ENCODE assay signal across 34 cellular contexts in genomic region chr22:20145206-20145831, GRCh38. TPM values are rescaled to one million over a fixed set of nuclear protein-coding genes. Genes with fewer than 3 reads are reported as not detected.
"Had no signal": no experiment of that assay in that cellular context is flagged by ENCODE, and none has a peak within 500 bp of the region (broad histone marks: within the 10 kb centered on the region; RNA-seq: fewer than 3 reads in every experiment).

No MANE protein-coding gene starts in this region.

- H3K27ac ChIP-seq: ascending aorta, breast epithelium, cardiac muscle cell, colonic mucosa, esophagus muscularis mucosa, foreskin keratinocyte, gastrocnemius medialis had no signal

- H3K9me3 ChIP-seq: ascending aorta, breast epithelium, colonic mucosa, esophagus muscularis mucosa, gastrocnemius medialis had no signal

- H3K9me3 Mint-ChIP-seq: activated CD4-positive, alpha-beta memory T cell treated with anti-CD3 and anti-CD28 coated beads for 36 hours; activated CD4-positive, alpha-beta T cell treated with anti-CD3 and anti-CD28 coated beads, Interleukin-2, amount 10 ng/mL, durations not matched to agents 24 days and 14 days; activated naive CD4-positive, alpha-beta T cell treated with anti-CD3 and anti-CD28 coated beads, Interleukin-2, amount 10 ng/mL, durations not matched to agents 7 days and 5 days; activated naive CD4-positive, alpha-beta T cell treated with anti-CD3 and anti-CD28 coated beads, Interleukin-2, amount 50 U/mL, for 72 hours; activated naive CD8-positive, alpha-beta T cell treated with anti-CD3 and anti-CD28 coated beads, Interleukin-2, amount 10 ng/mL, durations not matched to agents 7 days and 5 days; activated T-helper 1 cell treated with anti-CD3 and anti-CD28 coated beads, Interleukin-12 subunit alpha, Interleukin-12 subunit beta, Interleukin-2, Interleukin-4 antibody, amounts not matched to agents 30 ng/mL and 10 ng/mL and 1 ng/mL, durations not matched to agents 14 hours and 24 hours and 36 hours; activated T-helper 2 cell treated with anti-CD3 and anti-CD28 coated beads, Interferon-gamma antibody, Interleukin-2, Interleukin-4, amounts not matched to agents 10 μg/mL and 5 μg/mL and 100 μg/mL, durations not matched to agents 14 hours and 24 hours and 36 hours; brain; dendritic cell treated with granulocyte-macrophage colony-stimulating factor and Interleukin-4, amounts not matched to agents 40 ng/mL and 50 ng/mL, for 4 days had no signal

- ATAC-seq: activated CD4-positive, alpha-beta T cell treated with anti-CD3 and anti-CD28 coated beads for 36 hours; activated CD8-positive, alpha-beta memory T cell treated with anti-CD3 and anti-CD28 coated beads, Interleukin-2, amount 10 ng/mL, durations not matched to agents 7 days and 5 days; activated CD8-positive, alpha-beta T cell treated with anti-CD3 and anti-CD28 coated beads, Interleukin-2, amount 10 ng/mL, durations not matched to agents 7 days and 5 days; activated naive CD4-positive, alpha-beta T cell treated with anti-CD3 and anti-CD28 coated beads, Interleukin-2, amount 50 U/mL, for 72 hours; foreskin keratinocyte; gastrocnemius medialis had no signal

- H3K4me3 ChIP-seq: ascending aorta, breast epithelium, cardiac muscle cell, colonic mucosa, dorsolateral prefrontal cortex, esophagus muscularis mucosa, gastrocnemius medialis had no signal

- H3K27me3 Mint-ChIP-seq: activated CD4-positive, alpha-beta memory T cell treated with anti-CD3 and anti-CD28 coated beads for 36 hours; activated CD4-positive, alpha-beta T cell treated with anti-CD3 and anti-CD28 coated beads for 36 hours; activated CD4-positive, alpha-beta T cell treated with anti-CD3 and anti-CD28 coated beads, Interleukin-2, amount 10 ng/mL, durations not matched to agents 24 days and 14 days; activated CD8-positive, alpha-beta memory T cell treated with anti-CD3 and anti-CD28 coated beads, Interleukin-2, amount 10 ng/mL, durations not matched to agents 7 days and 5 days; activated naive CD4-positive, alpha-beta T cell treated with anti-CD3 and anti-CD28 coated beads, Interleukin-2, amount 10 ng/mL, durations not matched to agents 7 days and 5 days; activated naive CD8-positive, alpha-beta T cell treated with anti-CD3 and anti-CD28 coated beads, Interleukin-2, amount 10 ng/mL, durations not matched to agents 7 days and 5 days; brain; dendritic cell treated with granulocyte-macrophage colony-stimulating factor and Interleukin-4, amounts not matched to agents 40 ng/mL and 50 ng/mL, for 4 days had no signal

- H3K4me1 Mint-ChIP-seq: activated CD8-positive, alpha-beta memory T cell treated with anti-CD3 and anti-CD28 coated beads, Interleukin-2, amount 10 ng/mL, durations not matched to agents 7 days and 5 days; activated naive CD4-positive, alpha-beta T cell treated with anti-CD3 and anti-CD28 coated beads, Interleukin-2, amount 10 ng/mL, durations not matched to agents 7 days and 5 days; activated naive CD8-positive, alpha-beta T cell treated with anti-CD3 and anti-CD28 coated beads, Interleukin-2, amount 10 ng/mL, durations not matched to agents 7 days and 5 days; brain had no signal

- H3K27ac Mint-ChIP-seq: activated CD4-positive, alpha-beta memory T cell treated with anti-CD3 and anti-CD28 coated beads for 36 hours; activated CD4-positive, alpha-beta T cell treated with anti-CD3 and anti-CD28 coated beads for 36 hours; activated CD4-positive, alpha-beta T cell treated with anti-CD3 and anti-CD28 coated beads, Interleukin-2, amount 10 ng/mL, durations not matched to agents 24 days and 14 days; activated CD8-positive, alpha-beta memory T cell treated with anti-CD3 and anti-CD28 coated beads, Interleukin-2, amount 10 ng/mL, durations not matched to agents 7 days and 5 days; activated CD8-positive, alpha-beta T cell treated with anti-CD3 and anti-CD28 coated beads, Interleukin-2, amount 10 ng/mL, durations not matched to agents 7 days and 5 days; activated naive CD4-positive, alpha-beta T cell treated with anti-CD3 and anti-CD28 coated beads, Interleukin-2, amount 10 ng/mL, durations not matched to agents 7 days and 5 days; activated naive CD4-positive, alpha-beta T cell treated with anti-CD3 and anti-CD28 coated beads, Interleukin-2, amount 50 U/mL, for 72 hours; activated naive CD8-positive, alpha-beta T cell treated with anti-CD3 and anti-CD28 coated beads, Interleukin-2, amount 10 ng/mL, durations not matched to agents 7 days and 5 days; activated T-helper 1 cell treated with anti-CD3 and anti-CD28 coated beads, Interleukin-12 subunit alpha, Interleukin-12 subunit beta, Interleukin-2, Interleukin-4 antibody, amounts not matched to agents 30 ng/mL and 10 ng/mL and 1 ng/mL, durations not matched to agents 14 hours and 24 hours and 36 hours; activated T-helper 2 cell treated with anti-CD3 and anti-CD28 coated beads, Interferon-gamma antibody, Interleukin-2, Interleukin-4, amounts not matched to agents 10 μg/mL and 5 μg/mL and 100 μg/mL, durations not matched to agents 14 hours and 24 hours and 36 hours; dendritic cell treated with granulocyte-macrophage colony-stimulating factor and Interleukin-4, amounts not matched to agents 40 ng/mL and 50 ng/mL, for 4 days had no signal

- H3K4me1 ChIP-seq: ascending aorta, breast epithelium, colonic mucosa, esophagus muscularis mucosa, foreskin keratinocyte, gastrocnemius medialis had no signal

- H3K36me3 Mint-ChIP-seq: activated CD4-positive, alpha-beta memory T cell treated with anti-CD3 and anti-CD28 coated beads for 36 hours; activated CD8-positive, alpha-beta memory T cell treated with anti-CD3 and anti-CD28 coated beads, Interleukin-2, amount 10 ng/mL, durations not matched to agents 7 days and 5 days; activated naive CD4-positive, alpha-beta T cell treated with anti-CD3 and anti-CD28 coated beads, Interleukin-2, amount 10 ng/mL, durations not matched to agents 7 days and 5 days; activated naive CD4-positive, alpha-beta T cell treated with anti-CD3 and anti-CD28 coated beads, Interleukin-2, amount 50 U/mL, for 72 hours; activated naive CD8-positive, alpha-beta T cell treated with anti-CD3 and anti-CD28 coated beads, Interleukin-2, amount 10 ng/mL, durations not matched to agents 7 days and 5 days; brain had no signal

- DNase-seq: activated CD4-positive, alpha-beta memory T cell treated with anti-CD3 and anti-CD28 coated beads for 36 hours; activated CD4-positive, alpha-beta T cell treated with anti-CD3 and anti-CD28 coated beads for 36 hours; activated CD4-positive, alpha-beta T cell treated with anti-CD3 and anti-CD28 coated beads, Interleukin-2, amount 10 ng/mL, durations not matched to agents 24 days and 14 days; activated CD4-positive, CD25-positive, alpha-beta regulatory T cell; activated CD4-positive, CD25-positive, alpha-beta regulatory T cell treated with anti-CD3 and anti-CD28 coated beads, Interleukin-2, amount 50 U/mL, for 72 hours; activated CD8-positive, alpha-beta memory T cell treated with anti-CD3 and anti-CD28 coated beads, Interleukin-2, amount 10 ng/mL, durations not matched to agents 7 days and 5 days; activated CD8-positive, alpha-beta memory T cell treated with anti-CD3 and anti-CD28 coated beads, Interleukin-2, amount 50 U/mL, for 4 hours; activated CD8-positive, alpha-beta T cell treated with anti-CD3 and anti-CD28 coated beads, Interleukin-2, amount 10 ng/mL, durations not matched to agents 7 days and 5 days; activated effector memory CD4-positive, alpha-beta T cell treated with anti-CD3 and anti-CD28 coated beads, Interleukin-2, amount 50 U/mL, for 16 hours; activated naive CD4-positive, alpha-beta T cell; activated naive CD4-positive, alpha-beta T cell treated with anti-CD3 and anti-CD28 coated beads, Interleukin-2, amount 10 ng/mL, durations not matched to agents 7 days and 5 days; activated naive CD8-positive, alpha-beta T cell treated with anti-CD3 and anti-CD28 coated beads, Interleukin-2, amount 10 ng/mL, durations not matched to agents 7 days and 5 days; activated T-cell treated with anti-CD3 and anti-CD28 coated beads, Interleukin-2, amount 50 U/mL, for 1 hour; activated T-cell treated with anti-CD3 and anti-CD28 coated beads, Interleukin-2, amount 50 U/mL, for 48 hours; central memory CD4-positive, alpha-beta T cell; cerebellar nuclear complex; colonic mucosa; dorsolateral prefrontal cortex; effector memory CD4-positive, alpha-beta T cell; erythroblast; foreskin keratinocyte; gastrocnemius medialis; T-helper 2 cell had no signal

- H3K36me3 ChIP-seq: breast epithelium, cardiac muscle cell, colonic mucosa had no signal

- H3K27me3 ChIP-seq: ascending aorta, breast epithelium, cardiac muscle cell, colonic mucosa, dorsolateral prefrontal cortex, esophagus muscularis mucosa, foreskin keratinocyte, gastrocnemius medialis had no signal

- H3K4me3 Mint-ChIP-seq: activated CD4-positive, alpha-beta memory T cell treated with anti-CD3 and anti-CD28 coated beads for 36 hours; activated CD4-positive, alpha-beta T cell treated with anti-CD3 and anti-CD28 coated beads for 36 hours; activated CD4-positive, alpha-beta T cell treated with anti-CD3 and anti-CD28 coated beads, Interleukin-2, amount 10 ng/mL, durations not matched to agents 24 days and 14 days; activated CD8-positive, alpha-beta memory T cell treated with anti-CD3 and anti-CD28 coated beads, Interleukin-2, amount 10 ng/mL, durations not matched to agents 7 days and 5 days; activated CD8-positive, alpha-beta T cell treated with anti-CD3 and anti-CD28 coated beads, Interleukin-2, amount 10 ng/mL, durations not matched to agents 7 days and 5 days; activated naive CD4-positive, alpha-beta T cell treated with anti-CD3 and anti-CD28 coated beads, Interleukin-2, amount 10 ng/mL, durations not matched to agents 7 days and 5 days; activated naive CD8-positive, alpha-beta T cell treated with anti-CD3 and anti-CD28 coated beads, Interleukin-2, amount 10 ng/mL, durations not matched to agents 7 days and 5 days; activated T-helper 1 cell treated with anti-CD3 and anti-CD28 coated beads, Interleukin-12 subunit alpha, Interleukin-12 subunit beta, Interleukin-2, Interleukin-4 antibody, amounts not matched to agents 30 ng/mL and 10 ng/mL and 1 ng/mL, durations not matched to agents 14 hours and 24 hours and 36 hours; brain; dendritic cell treated with granulocyte-macrophage colony-stimulating factor and Interleukin-4, amounts not matched to agents 40 ng/mL and 50 ng/mL, for 4 days had no signal

RNA-seq across cellular contexts. Expression of gene CCDC188, which starts 5.5 kb away (rescaled TPM):
- total RNA-seq: activated CD4-positive, alpha-beta T cell treated with anti-CD3 and anti-CD28 coated beads for 36 hours; activated CD4-positive, alpha-beta T cell treated with anti-CD3 and anti-CD28 coated beads, Interleukin-2, amount 10 ng/mL, durations not matched to agents 24 days and 14 days; activated CD8-positive, alpha-beta memory T cell treated with anti-CD3 and anti-CD28 coated beads for 36 hours; activated CD8-positive, alpha-beta memory T cell treated with anti-CD3 and anti-CD28 coated beads, Interleukin-2, amount 10 ng/mL, durations not matched to agents 7 days and 5 days; activated CD8-positive, alpha-beta T cell treated with anti-CD3 and anti-CD28 coated beads, Interleukin-2, amount 10 ng/mL, durations not matched to agents 7 days and 5 days; activated naive CD4-positive, alpha-beta T cell treated with anti-CD3 and anti-CD28 coated beads, Interleukin-2, amount 50 U/mL, for 72 hours; ascending aorta; cardiac muscle cell; foreskin keratinocyte; T-helper 1 cell treated with Interleukin-12 subunit alpha and Interleukin-12 subunit beta and Interleukin-4 antibody, amounts not matched to agents 30 ng/mL and 1 ng/mL, for 36 hours had no signal
- polyA plus RNA-seq: cardiac muscle cell, foreskin keratinocyte had no signal
